In genomic region chr1:164700683-164701082, GRCh38 we compare ENCODE assay signal across 29 cellular contexts.
DNase-seq lines count a peak whose midpoint lies in the region; ATAC-seq and TF ChIP-seq lines count a peak whose summit lies in the region.
"Had no signal": no experiment of that assay in that cellular context is flagged by ENCODE, and none has a peak within 500 bp of the region (broad histone marks: within the 10 kb centered on the region; RNA-seq: fewer than 3 reads in every experiment).

No MANE protein-coding gene starts in this region.

- H3K4me3 ChIP-seq in breast epithelium: no peak overlapping the region
- H3K4me3 ChIP-seq in gastroesophageal sphincter: peak overlapping the region; percentile 18 to 29
- H3K4me3 ChIP-seq in sigmoid colon: peak overlapping the region in 3 of 4 donors; percentile 8 to 32 (median 15)
- H3K4me3 ChIP-seq in vagina: no peak overlapping the region
- no peak overlapping the region for H3K4me3 ChIP-seq in upper lobe of right lung
- H3K4me3 ChIP-seq: ovary, skin epidermis, testis had no signal

- H3K27ac ChIP-seq in breast epithelium (peak overlapping the region in 1 of 2 donors; percentile 49), gastroesophageal sphincter (peak overlapping the region; percentile 77 to 96 (median 80)), sigmoid colon (peak overlapping the region; percentile 77 to 87 (median 80)), vagina (peak overlapping the region; percentile 42), upper lobe of right lung (no peak overlapping the region)
- H3K27ac ChIP-seq: 22Rv1, ovary, testis had no signal

- no peak for DNase-seq in MCF 10A (ENCODE audit: unreplicated experiment)
- no peak for DNase-seq in breast epithelium (ENCODE audit: low spot score in 2 of 2)
- DNase-seq in sigmoid colon: no peak
- no peak for DNase-seq in vagina (ENCODE audit: extremely low spot score in 2 of 2)
- no peak for DNase-seq in upper lobe of right lung
- DNase-seq in NCI-H1417 treated with DMSO at 0.1 percent for 48 hours (lab: John Stamatoyannopoulos, UW): no peak
- no peak for DNase-seq in NCI-H1930 (lab: John Stamatoyannopoulos, UW)
- DNase-seq: activated CD4-positive, alpha-beta T cell treated with anti-CD3 and anti-CD28 coated beads, Interleukin-2, amount 50 U/mL, for 4 hours; activated CD8-positive, alpha-beta memory T cell treated with anti-CD3 and anti-CD28 coated beads, Interleukin-2, amount 10 ng/mL, durations not matched to agents 7 days and 5 days; activated T-cell treated with anti-CD3 and anti-CD28 coated beads, Interleukin-2, amount 50 U/mL, for 4 hours; left cardiac atrium; NCI-H1048; NCI-H1694; NCI-H446 treated with DMSO at 0.1 percent for 48 hours; NCI-H774; ovary; SHP77 treated with DMSO at 0.1 percent for 48 hours; stimulated activated naive B cell treated with anti-CD40 and anti-IgM and Interleukin-4, amounts not matched to agents 10 μg/mL and 1 μg/mL and 100 μg/mL, for 72 hours; testis had no signal

- POLR2A ChIA-PET in MCF 10A (lab: Yijun Ruan, JAX): interaction anchor here (0.7 to 1.2 kb wide), 6 partner anchors 8 to 1206 kb away, joined by 3 to 5 read pairs (median 3); partner anchors contain the start of gene PBX1

- H3K36me3 ChIP-seq in breast epithelium (no peaks in the 10 kb centered on the region), gastroesophageal sphincter (no peaks in the 10 kb centered on the region), sigmoid colon (no peaks in the 10 kb centered on the region), vagina (no peaks in the 10 kb centered on the region), upper lobe of right lung (no peaks in the 10 kb centered on the region)
- H3K36me3 ChIP-seq: ovary had no signal

- H3K9me3 Mint-ChIP-seq in MCF 10A (ENCODE audit: unreplicated experiment): no peaks in the 10 kb centered on the region
- H3K9me3 Mint-ChIP-seq: activated T-cell treated with anti-CD3 and anti-CD28 coated beads, Interleukin-2, amount 50 U/mL, for 4 hours; central memory CD8-positive, alpha-beta T cell; dendritic cell treated with granulocyte-macrophage colony-stimulating factor and Interleukin-4, amounts not matched to agents 40 ng/mL and 50 ng/mL, for 4 days; IgD-negative memory B cell; neural crest cell; stimulated activated naive B cell treated with anti-CD40 and anti-IgM and Interleukin-4, amounts not matched to agents 10 μg/mL and 1 μg/mL and 100 μg/mL, for 72 hours had no signal

- H3K9me3 ChIP-seq in breast epithelium: no peaks in the 10 kb centered on the region
- H3K9me3 ChIP-seq in gastroesophageal sphincter: no peaks in the 10 kb centered on the region
- no peaks in the 10 kb centered on the region for H3K9me3 ChIP-seq in sigmoid colon
- no peaks in the 10 kb centered on the region for H3K9me3 ChIP-seq in vagina
- no peaks in the 10 kb centered on the region for H3K9me3 ChIP-seq in upper lobe of right lung
- H3K9me3 ChIP-seq: ovary, testis had no signal

- TF ChIP-seq EP300 in gastroesophageal sphincter (IDR thresholded peaks at IDR 0.05) (no peak), sigmoid colon (IDR thresholded peaks at IDR 0.05) (no peak)

- CTCF ChIA-PET in MCF 10A (lab: Yijun Ruan, JAX): interaction anchor here (0.7 to 1.3 kb wide), 5 partner anchors 24 to 87 kb away, joined by 3 to 6 read pairs (median 4); no protein-coding TSS in a partner anchor

- TF ChIP-seq POLR2A in breast epithelium (IDR thresholded peaks at IDR 0.05) (no peak), gastroesophageal sphincter (IDR thresholded peaks at IDR 0.05) (no peak), sigmoid colon (IDR thresholded peaks at IDR 0.05) (no peak), vagina (IDR thresholded peaks at IDR 0.05) (no peak)

- no peaks in the 10 kb centered on the region for H3K27me3 Mint-ChIP-seq in MCF 10A (ENCODE audit: insufficient read depth, unreplicated experiment)
- H3K27me3 Mint-ChIP-seq: activated CD8-positive, alpha-beta memory T cell treated with anti-CD3 and anti-CD28 coated beads, Interleukin-2, amount 10 ng/mL, durations not matched to agents 7 days and 5 days; central memory CD8-positive, alpha-beta T cell had no signal

- ATAC-seq in gastroesophageal sphincter (no peak), upper lobe of right lung (no peak)
- ATAC-seq: activated CD4-positive, CD25-positive, alpha-beta regulatory T cell treated with anti-CD3 and anti-CD28 coated beads, Interleukin-2, amount 50 U/mL, for 24 hours; activated CD8-positive, alpha-beta memory T cell treated with anti-CD3 and anti-CD28 coated beads, Interleukin-2, amount 10 ng/mL, durations not matched to agents 7 days and 5 days; activated T-cell treated with anti-CD3 and anti-CD28 coated beads, Interleukin-2, amount 50 U/mL, for 4 hours; HCT116; Panc1; stimulated activated naive B cell treated with anti-CD40 and anti-IgM and Interleukin-4, amounts not matched to agents 10 μg/mL and 1 μg/mL and 100 μg/mL, for 72 hours had no signal

- peak overlapping the region; percentile 57 for H3K27ac Mint-ChIP-seq in MCF 10A (ENCODE audit: low read depth, unreplicated experiment)
- H3K27ac Mint-ChIP-seq: activated CD8-positive, alpha-beta memory T cell treated with anti-CD3 and anti-CD28 coated beads, Interleukin-2, amount 10 ng/mL, durations not matched to agents 7 days and 5 days; dendritic cell treated with granulocyte-macrophage colony-stimulating factor and Interleukin-4, amounts not matched to agents 40 ng/mL and 50 ng/mL, for 4 days; IgD-negative memory B cell; stimulated activated naive B cell treated with anti-CD40 and anti-IgM and Interleukin-4, amounts not matched to agents 10 μg/mL and 1 μg/mL and 100 μg/mL, for 72 hours had no signal

- H3K4me1 ChIP-seq in breast epithelium (no peaks in the 10 kb centered on the region), gastroesophageal sphincter (peaks cover 3 to 94% (median 40%) of the 10 kb centered on the region in 3 donors), sigmoid colon (peaks cover 0 to 89% (median 85%) of the 10 kb centered on the region in 4 donors), vagina (peaks cover 77% of the 10 kb centered on the region), upper lobe of right lung (peaks cover 1% of the 10 kb centered on the region)
- H3K4me1 ChIP-seq: testis had no signal

- BruUV-seq in MCF 10A (replicated peaks; lab: Mats Ljungman, UMichigan): no TSS peak

- peaks cover 14% of the 10 kb centered on the region for H3K4me1 Mint-ChIP-seq in MCF 10A (ENCODE audit: insufficient read depth, unreplicated experiment)
- H3K4me1 Mint-ChIP-seq: activated CD8-positive, alpha-beta memory T cell treated with anti-CD3 and anti-CD28 coated beads, Interleukin-2, amount 10 ng/mL, durations not matched to agents 7 days and 5 days; central memory CD8-positive, alpha-beta T cell; IgD-negative memory B cell; stimulated activated naive B cell treated with anti-CD40 and anti-IgM and Interleukin-4, amounts not matched to agents 10 μg/mL and 1 μg/mL and 100 μg/mL, for 72 hours had no signal

- intact Hi-C loops in MCF 10A (cut with micrococcal nuclease) (no loop called here), breast epithelium (cut with DNase I; ENCODE audit: low total_unique reads) (no loop called here), sigmoid colon (cut with DNase I) (loop anchor here (2.0 to 10.0 kb wide), 4 partner anchors 52 to 364 kb away; no protein-coding TSS in a partner anchor), vagina (cut with DNase I) (no loop called here), upper lobe of right lung (cut with DNase I) (no loop called here)

- TF ChIP-seq CTCF in MCF 10A (IDR thresholded peaks at IDR 0.05; ENCODE audit: unreplicated experiment) (no peak), breast epithelium (IDR thresholded peaks at IDR 0.05) (no peak), gastroesophageal sphincter (IDR thresholded peaks at IDR 0.05) (no peak), sigmoid colon (IDR thresholded peaks at IDR 0.05) (no peak), vagina (IDR thresholded peaks at IDR 0.05) (no peak), upper lobe of right lung (IDR thresholded peaks at IDR 0.05) (no peak)

- no peaks in the 10 kb centered on the region for H3K36me3 Mint-ChIP-seq in MCF 10A (ENCODE audit: insufficient read depth, unreplicated experiment)
- H3K36me3 Mint-ChIP-seq: activated CD8-positive, alpha-beta memory T cell treated with anti-CD3 and anti-CD28 coated beads, Interleukin-2, amount 10 ng/mL, durations not matched to agents 7 days and 5 days; IgD-negative memory B cell; stimulated activated naive B cell treated with anti-CD40 and anti-IgM and Interleukin-4, amounts not matched to agents 10 μg/mL and 1 μg/mL and 100 μg/mL, for 72 hours had no signal

- H3K27me3 ChIP-seq in breast epithelium: no peaks in the 10 kb centered on the region
- H3K27me3 ChIP-seq in gastroesophageal sphincter: no peaks in the 10 kb centered on the region
- H3K27me3 ChIP-seq in sigmoid colon: no peaks in the 10 kb centered on the region
- H3K27me3 ChIP-seq in vagina: no peaks in the 10 kb centered on the region
- H3K27me3 ChIP-seq in upper lobe of right lung: no peaks in the 10 kb centered on the region
- H3K27me3 ChIP-seq: ovary, testis had no signal

- no peak overlapping the region for H3K4me3 Mint-ChIP-seq in MCF 10A (ENCODE audit: unreplicated experiment)
- H3K4me3 Mint-ChIP-seq: activated CD8-positive, alpha-beta memory T cell treated with anti-CD3 and anti-CD28 coated beads, Interleukin-2, amount 10 ng/mL, durations not matched to agents 7 days and 5 days; activated T-cell treated with anti-CD3 and anti-CD28 coated beads, Interleukin-2, amount 50 U/mL, for 4 hours; central memory CD8-positive, alpha-beta T cell; dendritic cell treated with granulocyte-macrophage colony-stimulating factor and Interleukin-4, amounts not matched to agents 40 ng/mL and 50 ng/mL, for 4 days; IgD-negative memory B cell; neural crest cell; stimulated activated naive B cell treated with anti-CD40 and anti-IgM and Interleukin-4, amounts not matched to agents 10 μg/mL and 1 μg/mL and 100 μg/mL, for 72 hours had no signal

- WGBS in gastroesophageal sphincter (ENCODE audit: low coverage in 1 of 2), 2 donors: 58 to 77% methylated on average over 2 of the region's 2 CpGs
- WGBS in sigmoid colon, 2 donors: 97 to 99% methylated on average over 2 of the region's 2 CpGs

Comparison
In these comparisons a context has a peak if more than half of its experiments do, and no peak if none do; other contexts are left out.
1. H3K4me3 ChIP-seq: peak in gastroesophageal sphincter (2 of 2) and sigmoid colon (3 of 4); none in breast epithelium (0 of 3), vagina (0 of 2) and upper lobe of right lung (single experiment).